Comparison of ENCODE assay signal across 26 cellular contexts in genomic region chr10:24406809-24407483, GRCh38.
DNase-seq lines count a peak whose midpoint lies in the region; ATAC-seq lines count a peak whose summit lies in the region.
"Had no signal": no experiment of that assay in that cellular context is flagged by ENCODE, and none has a peak within 500 bp of the region (broad histone marks: within the 10 kb centered on the region; RNA-seq: fewer than 3 reads in every experiment).

No MANE protein-coding gene starts in this region.

- CTCF ChIA-PET in activated CD8-positive, alpha-beta memory T cell treated with anti-CD3 and anti-CD28 coated beads, Interleukin-2, amount 10 ng/mL, durations not matched to agents 7 days and 5 days (lab: Charles Lee): no interaction called here

- H3K36me3 Mint-ChIP-seq in activated CD8-positive, alpha-beta memory T cell treated with anti-CD3 and anti-CD28 coated beads, Interleukin-2, amount 10 ng/mL, durations not matched to agents 7 days and 5 days: no peaks in the 10 kb centered on the region
- H3K36me3 Mint-ChIP-seq in activated T-cell treated with anti-CD3 and anti-CD28 coated beads, Interleukin-2, amount 50 U/mL, for 4 hours (ENCODE audit: insufficient read depth): no peaks in the 10 kb centered on the region
- H3K36me3 Mint-ChIP-seq: CD14-positive monocyte had no signal

- DNase-seq in Right ventricle myocardium superior: no peak
- DNase-seq in cardiac septum (ENCODE audit: low spot score): no peak
- DNase-seq in left lobe of liver (ENCODE audit: low spot score): no peak
- DNase-seq in sciatic nerve (ENCODE audit: low spot score): no peak
- no peak for DNase-seq in cerebellar nuclear complex (lab: John Stamatoyannopoulos, UW)
- DNase-seq in activated CD8-positive, alpha-beta memory T cell treated with anti-CD3 and anti-CD28 coated beads, Interleukin-2, amount 10 ng/mL, durations not matched to agents 7 days and 5 days: no peak
- DNase-seq in activated T-cell treated with anti-CD3 and anti-CD28 coated beads, Interleukin-2, amount 50 U/mL, for 4 hours: no peak
- DNase-seq: 8988T, ACHN, BE2C, Calu3, DMS79 treated with DMSO at 0.1 percent for 48 hours, H9, KG1, NCI-H1048, NCI-H1417, NCI-H1694, NCI-H2029 treated with DMSO at 0.1 percent for 48 hours, NCI-H446 treated with DMSO at 0.1 percent for 48 hours, NCI-H526, NCI-H82, RPMI8226, SHP77 had no signal

- no peaks in the 10 kb centered on the region for H3K27me3 Mint-ChIP-seq in activated CD8-positive, alpha-beta memory T cell treated with anti-CD3 and anti-CD28 coated beads, Interleukin-2, amount 10 ng/mL, durations not matched to agents 7 days and 5 days
- H3K27me3 Mint-ChIP-seq in activated T-cell treated with anti-CD3 and anti-CD28 coated beads, Interleukin-2, amount 50 U/mL, for 4 hours (ENCODE audit: low read depth): no peaks in the 10 kb centered on the region

- H3K27ac Mint-ChIP-seq in activated CD8-positive, alpha-beta memory T cell treated with anti-CD3 and anti-CD28 coated beads, Interleukin-2, amount 10 ng/mL, durations not matched to agents 7 days and 5 days: no peak overlapping the region
- H3K27ac Mint-ChIP-seq: CD14-positive monocyte, GM23338, H9 had no signal

- ATAC-seq in Right ventricle myocardium superior (ENCODE audit: poor library complexity) (peak; percentile 57), left lobe of liver (peak; percentile 13), sciatic nerve (peak; percentile 38), GM21526 (IDR thresholded peaks at IDR 0.05; ENCODE audit: low FRiP score, unreplicated experiment) (no peak)
- ATAC-seq in activated CD8-positive, alpha-beta memory T cell treated with anti-CD3 and anti-CD28 coated beads, Interleukin-2, amount 10 ng/mL, durations not matched to agents 7 days and 5 days: no peak
- no peak for ATAC-seq in activated T-cell treated with anti-CD3 and anti-CD28 coated beads, Interleukin-2, amount 50 U/mL, for 4 hours
- ATAC-seq: GM23338 had no signal

- intact Hi-C loops in Right ventricle myocardium superior (cut with DNase I): no loop called here
- intact Hi-C loops in cardiac septum (cut with DNase I): no loop called here
- intact Hi-C loops in sciatic nerve (cut with DNase I): no loop called here

- H3K4me1 Mint-ChIP-seq in activated CD8-positive, alpha-beta memory T cell treated with anti-CD3 and anti-CD28 coated beads, Interleukin-2, amount 10 ng/mL, durations not matched to agents 7 days and 5 days: no peaks in the 10 kb centered on the region
- no peaks in the 10 kb centered on the region for H3K4me1 Mint-ChIP-seq in activated T-cell treated with anti-CD3 and anti-CD28 coated beads, Interleukin-2, amount 50 U/mL, for 4 hours (ENCODE audit: low read depth)
- H3K4me1 Mint-ChIP-seq: CD14-positive monocyte, H9 had no signal

- H3K9me3 Mint-ChIP-seq in activated CD8-positive, alpha-beta memory T cell treated with anti-CD3 and anti-CD28 coated beads, Interleukin-2, amount 10 ng/mL, durations not matched to agents 7 days and 5 days (ENCODE audit: low read depth): no peaks in the 10 kb centered on the region
- H3K9me3 Mint-ChIP-seq in activated T-cell treated with anti-CD3 and anti-CD28 coated beads, Interleukin-2, amount 50 U/mL, for 4 hours: no peaks in the 10 kb centered on the region
- H3K9me3 Mint-ChIP-seq: GM23338, H9 had no signal

- no peak overlapping the region for H3K4me3 Mint-ChIP-seq in activated CD8-positive, alpha-beta memory T cell treated with anti-CD3 and anti-CD28 coated beads, Interleukin-2, amount 10 ng/mL, durations not matched to agents 7 days and 5 days
- no peak overlapping the region for H3K4me3 Mint-ChIP-seq in activated T-cell treated with anti-CD3 and anti-CD28 coated beads, Interleukin-2, amount 50 U/mL, for 4 hours
- H3K4me3 Mint-ChIP-seq: CD14-positive monocyte, GM23338, H9 had no signal

Comparison
In these comparisons a context has a peak if more than half of its experiments do, and no peak if none do; other contexts are left out.
1. ATAC-seq: peak in Right ventricle myocardium superior (single experiment), left lobe of liver (single experiment) and sciatic nerve (single experiment); none in activated CD8-positive, alpha-beta memory T cell treated with anti-CD3 and anti-CD28 coated beads, Interleukin-2, amount 10 ng/mL, durations not matched to agents 7 days and 5 days (single experiment), GM21526 (single experiment) and activated T-cell treated with anti-CD3 and anti-CD28 coated beads, Interleukin-2, amount 50 U/mL, for 4 hours (0 of 2).